8 cellular contexts compared by ENCODE assay signal in genomic region chr7:150377116-150377979, GRCh38. TPM values are rescaled to one million over a fixed set of nuclear protein-coding genes. Genes with fewer than 3 reads are reported as not detected.
DNase-seq lines count a peak whose midpoint lies in the region; ATAC-seq, FAIRE-seq and TF ChIP-seq lines count a peak whose summit lies in the region.

No MANE protein-coding gene starts in this region.

- H3K9me3 ChIP-seq in heart left ventricle (no peaks in the 10 kb centered on the region), right atrium auricular region (no peaks in the 10 kb centered on the region), kidney (ENCODE audit: control insufficient read depth in 1 of 2, low read length in 2 of 2) (no peaks in the 10 kb centered on the region)

- H3K27ac Mint-ChIP-seq in WTC11: peak overlapping the region; percentile 80
- peak overlapping the region; percentile 92 for H3K27ac Mint-ChIP-seq in mesothelial cell of epicardium

- H3K9me3 Mint-ChIP-seq in WTC11 (no peaks in the 10 kb centered on the region), mesothelial cell of epicardium (no peaks in the 10 kb centered on the region)

- peaks cover 0 to 27% (median 20%) of the 10 kb centered on the region in 9 donors for H3K36me3 ChIP-seq in heart left ventricle
- H3K36me3 ChIP-seq in right atrium auricular region: peaks cover 14% of the 10 kb centered on the region
- no peaks in the 10 kb centered on the region for H3K36me3 ChIP-seq in urinary bladder (ENCODE audit: insufficient read depth)
- H3K36me3 ChIP-seq in kidney (ENCODE audit: control insufficient read depth in 1 of 2, insufficient read depth in 2 of 2, low read length in 2 of 2): peaks cover 9% of the 10 kb centered on the region in 2 donors

- peaks cover 26% of the 10 kb centered on the region for H3K36me3 Mint-ChIP-seq in WTC11
- H3K36me3 Mint-ChIP-seq in mesothelial cell of epicardium: peaks cover 4% of the 10 kb centered on the region

- intact Hi-C loops in heart left ventricle (cut with DNase I) (no loop called here), kidney (cut with DNase I) (no loop called here)

- ATAC-seq in heart left ventricle (no peak), WTC11 (no peak)

- POLR2A ChIA-PET in WTC11 (lab: Charles Lee): interaction anchor here (0.5 to 1.8 kb wide), 5 partner anchors 8 to 330 kb away, joined by 3 to 27 read pairs (median 9); partner anchors contain the start of gene REPIN1

- WGBS in heart left ventricle, 4 donors: 64 to 74% (median 71%) methylated on average over 6 of the region's 6 CpGs
- WGBS in urinary bladder: 63% methylated on average over 6 of the region's 6 CpGs

- H3K27ac ChIP-seq in heart left ventricle (peak overlapping the region in 11 of 12 donors; percentile 40 to 99 (median 92)), right atrium auricular region (peak overlapping the region in 1 of 2 donors; percentile 96), urinary bladder (ENCODE audit: low read depth) (peak overlapping the region; percentile 32), kidney (ENCODE audit: low read depth in 2 of 2, low read length in 2 of 2) (no peak overlapping the region)

- TF ChIP-seq CTCF in heart left ventricle (IDR thresholded peaks at IDR 0.05): no peak
- no peak for TF ChIP-seq CTCF in right atrium auricular region (IDR thresholded peaks at IDR 0.05)
- no peak for TF ChIP-seq CTCF in WTC11 (IDR thresholded peaks at IDR 0.05)
- no peak for TF ChIP-seq CTCF in mesothelial cell of epicardium (IDR thresholded peaks at IDR 0.05; ENCODE audit: unreplicated experiment)
- TF ChIP-seq CTCF in kidney (IDR thresholded peaks at IDR 0.05; ENCODE audit: borderline replicate concordance, extremely low read depth, insufficient read depth): no peak

- DNase-seq in heart left ventricle (no peak), right atrium auricular region (ENCODE audit: low spot score) (no peak), WTC11 (ENCODE audit: low spot score) (peak; percentile 7), mesothelial cell of epicardium (ENCODE audit: low spot score in 2 of 2, unreplicated experiment in 2 of 2) (no peak), kidney (no peak), DMS79 treated with DMSO at 0.1 percent for 48 hours (lab: John Stamatoyannopoulos, UW) (no peak), epidermal melanocyte (ENCODE audit: insufficient read length, low spot score) (no peak)

- FAIRE-seq in kidney (lab: Jason Lieb, UNC): no peak

- CTCF ChIA-PET in WTC11 (lab: Charles Lee): interaction anchor here (0.6 to 2.3 kb wide), 14 partner anchors 7 to 617 kb away, joined by 3 to 16 read pairs (median 6); partner anchors contain the start of gene REPIN1

- H3K4me1 Mint-ChIP-seq in WTC11 (peaks cover 80% of the 10 kb centered on the region), mesothelial cell of epicardium (peaks cover 72% of the 10 kb centered on the region)

- H3K4me3 ChIP-seq in heart left ventricle: no peak overlapping the region
- H3K4me3 ChIP-seq in right atrium auricular region: no peak overlapping the region
- no peak overlapping the region for H3K4me3 ChIP-seq in urinary bladder (ENCODE audit: low read depth, low read length)
- no peak overlapping the region for H3K4me3 ChIP-seq in kidney (ENCODE audit: low read length in 2 of 2)

- TF ChIP-seq POLR2A in heart left ventricle (IDR thresholded peaks at IDR 0.05): no peak

- H3K9ac ChIP-seq in kidney (ENCODE audit: low read length in 2 of 2): peak overlapping the region in 1 of 2 donors; percentile 4

- H3K27me3 Mint-ChIP-seq in WTC11 (ENCODE audit: low read depth) (no peaks in the 10 kb centered on the region), mesothelial cell of epicardium (ENCODE audit: low read depth) (no peaks in the 10 kb centered on the region)

- H3K4me1 ChIP-seq in heart left ventricle: peaks cover 0 to 50% (median 29%) of the 10 kb centered on the region in 12 donors
- peaks cover 0 to 51% of the 10 kb centered on the region in 2 donors for H3K4me1 ChIP-seq in right atrium auricular region
- peaks cover under 1% of the 10 kb centered on the region for H3K4me1 ChIP-seq in urinary bladder (ENCODE audit: insufficient read depth)
- peaks cover 24 to 26% of the 10 kb centered on the region in 2 donors for H3K4me1 ChIP-seq in kidney (ENCODE audit: control insufficient read depth in 1 of 2, insufficient read depth in 1 of 2, low read depth in 1 of 2, low read length in 2 of 2)

- H3K27me3 ChIP-seq in heart left ventricle: no peaks in the 10 kb centered on the region
- H3K27me3 ChIP-seq in right atrium auricular region: no peaks in the 10 kb centered on the region

- peak overlapping the region; percentile 37 for H3K4me3 Mint-ChIP-seq in WTC11
- H3K4me3 Mint-ChIP-seq in mesothelial cell of epicardium: peak overlapping the region; percentile 31

TF ChIP-seq in WTC11, 78 proteins besides CTCF, POLR2A, EP300 and RAD21 (continues in another document):
- TF ChIP-seq MLX (CRISPR knock-in tag; IDR thresholded peaks at IDR 0.05) (no peak), E2F5 (CRISPR knock-in tag; IDR thresholded peaks at IDR 0.05) (no peak), IRF1 (CRISPR knock-in tag; IDR thresholded peaks at IDR 0.05) (no peak), NFYB (CRISPR knock-in tag; conservative IDR thresholded peaks at IDR 0.05; ENCODE audit: low read depth) (no peak), ZNF219 (CRISPR knock-in tag; IDR thresholded peaks at IDR 0.05; ENCODE audit: borderline replicate concordance) (no peak)

RNA-seq across cellular contexts. Expression of gene ZNF775, which starts 1.8 kb away (rescaled TPM):
- 1 to 10 TPM; 2.1 to 5.0 (median 3.3) TPM for total RNA-seq in heart left ventricle
- 1 to 10 TPM; 1.8 to 4.4 TPM for polyA plus RNA-seq in heart left ventricle
- 1 to 10 TPM; 4.1 to 6.2 TPM for total RNA-seq in right atrium auricular region
- total RNA-seq in WTC11 (2021): 24.1 to 26.6 TPM (median 25.4 TPM) in 3 replicates
- 13.3 to 14.9 TPM (median 14.8 TPM) in 3 replicates for total RNA-seq in mesothelial cell of epicardium
- 5.1 TPM for total RNA-seq in urinary bladder
- 11.6 TPM for polyA plus RNA-seq in urinary bladder
- total RNA-seq in kidney: 3.7 TPM
- polyA plus RNA-seq in kidney (ENCODE audit: insufficient read depth, low read depth, low replicate concordance): 5.2 TPM

RNA-seq across cellular contexts. Expression of gene REPIN1, which starts 8.7 kb away (rescaled TPM):
- total RNA-seq in heart left ventricle (100 to 1,000 TPM in 5 of 9 donors, 10 to 100 TPM in 4; 90.4 to 141 (median 100) TPM), right atrium auricular region (100 to 1,000 TPM in 1 of 2 donors, 10 to 100 TPM in 1; 100.0 to 110 TPM), WTC11 (2021) (105 to 130 TPM (median 112 TPM) in 3 replicates), mesothelial cell of epicardium (147 to 149 TPM (median 148 TPM) in 3 replicates), urinary bladder (25.2 TPM), kidney (95.8 TPM)
- polyA plus RNA-seq in heart left ventricle (10 to 100 TPM; 49.8 to 79.6 TPM), urinary bladder (76.7 TPM), kidney (ENCODE audit: insufficient read depth, low read depth, low replicate concordance) (53.7 TPM)

RNA-seq across cellular contexts. Expression of gene RARRES2, which starts 35.9 kb away (rescaled TPM):
- total RNA-seq in heart left ventricle (100 to 1,000 TPM in 2 of 9 donors, 10 to 100 TPM in 3, 1 to 10 TPM in 4; 3.9 to 108 (median 12.6) TPM), right atrium auricular region (100 to 1,000 TPM; 105 to 197 TPM), WTC11 (2021) (193 to 230 TPM (median 197 TPM) in 3 replicates), mesothelial cell of epicardium (24.9 to 26.4 TPM (median 26.2 TPM) in 3 replicates), urinary bladder (86.2 TPM), kidney (104 TPM)
- polyA plus RNA-seq in heart left ventricle (10 to 100 TPM in 1 of 2 donors, 1 to 10 TPM in 1; 9.2 to 16.0 TPM), urinary bladder (400 TPM), kidney (ENCODE audit: insufficient read depth, low read depth, low replicate concordance) (475 TPM)

RNA-seq across cellular contexts. Expression of gene ACTR3C, which starts 54.0 kb away (rescaled TPM):
- total RNA-seq in heart left ventricle (1 to 10 TPM; 1.6 to 5.9 (median 3.7) TPM), right atrium auricular region (1 to 10 TPM; 3.2 to 4.1 TPM), WTC11 (2021) (0.96 to 1.5 TPM (median 1.4 TPM) in 3 replicates), mesothelial cell of epicardium (0.40 to 0.84 TPM (median 0.47 TPM) in 3 replicates), urinary bladder (6.5 TPM), kidney (31.6 TPM)
- polyA plus RNA-seq in heart left ventricle (1 to 10 TPM; 2.2 to 4.5 TPM), urinary bladder (3.4 TPM), kidney (ENCODE audit: insufficient read depth, low read depth, low replicate concordance) (15.8 TPM)

RNA-seq across cellular contexts. Expression of gene LRRC61, which starts 54.2 kb away (rescaled TPM):
- total RNA-seq in heart left ventricle (1 to 10 TPM; 2.1 to 9.4 (median 4.6) TPM), right atrium auricular region (1 to 10 TPM; 9.7 to 9.8 TPM), WTC11 (2021) (27.7 to 33.3 TPM (median 32.7 TPM) in 3 replicates), mesothelial cell of epicardium (3.3 to 4.0 TPM (median 3.4 TPM) in 3 replicates), urinary bladder (3.7 TPM), kidney (17.1 TPM)
- polyA plus RNA-seq in heart left ventricle (1 to 10 TPM; 1.8 to 8.3 TPM), urinary bladder (11.8 TPM), kidney (ENCODE audit: insufficient read depth, low read depth, low replicate concordance) (23.2 TPM)

Comparison
In these comparisons a context has a peak if more than half of its experiments do, and no peak if none do; other contexts are left out.
1. H3K27ac ChIP-seq: peak in heart left ventricle (11 of 12) and urinary bladder (single experiment); none in kidney (0 of 2).